18 cellular contexts compared by ENCODE assay signal in the genomic region with DNA sequence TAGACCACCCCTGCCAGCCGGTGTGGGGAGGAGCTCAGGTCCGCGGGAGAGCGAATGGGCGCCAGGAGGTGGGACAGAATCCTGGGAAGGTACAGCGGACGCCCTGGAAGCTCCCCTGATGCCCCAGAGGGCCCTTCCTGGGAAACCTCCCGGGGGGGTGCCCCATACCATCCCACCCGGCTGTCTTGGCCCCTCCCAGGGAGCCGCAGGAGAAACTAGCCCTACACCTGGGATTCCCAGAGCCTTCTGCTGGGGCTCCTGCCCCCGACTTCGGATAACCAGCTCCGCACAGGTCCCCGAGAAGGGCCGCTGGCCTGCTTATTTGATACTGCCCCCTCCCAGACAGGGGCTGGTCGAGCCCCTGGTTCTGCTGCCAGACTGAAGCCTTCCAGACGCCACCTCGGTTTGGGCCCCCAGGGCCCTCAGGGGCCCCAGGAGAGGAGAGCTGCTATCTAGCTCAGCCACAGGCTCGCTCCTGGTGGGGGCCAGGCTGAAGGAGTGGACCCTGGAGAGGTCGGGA. TPM values are rescaled to one million over a fixed set of nuclear protein-coding genes. Genes with fewer than 3 reads are reported as not detected.
DNase-seq lines count a peak whose midpoint lies in the region; ATAC-seq and TF ChIP-seq lines count a peak whose summit lies in the region.
"Had no signal": no experiment of that assay in that cellular context is flagged by ENCODE, and none has a peak within 500 bp of the region (broad histone marks: within the 10 kb centered on the region; RNA-seq: fewer than 3 reads in every experiment).

No MANE protein-coding gene starts in this region.

- DNase-seq in NCI-H82 (lab: John Stamatoyannopoulos, UW) (peak; percentile 52), NCI-H82 treated with DMSO at 0.1 percent for 48 hours (lab: John Stamatoyannopoulos, UW; ENCODE audit: unreplicated experiment) (no peak), T-helper 17 cell (no peak), hepatocyte (ENCODE audit: low spot score) (no peak), smooth muscle cell (lab: John Stamatoyannopoulos, UW; ENCODE audit: unreplicated experiment) (no peak), NCI-H1092 (lab: John Stamatoyannopoulos, UW) (no peak), dorsolateral prefrontal cortex (no peak)
- no peak for DNase-seq in NK-92 treated with Interleukin-12 subunit alpha and Interleukin-12 subunit beta, amount 100 ng/mL, for 24 hours (lab: John Stamatoyannopoulos, UW)
- DNase-seq: activated CD4-positive, alpha-beta T cell treated with anti-CD3 and anti-CD28 coated beads, Interleukin-2, amount 50 U/mL, for 1 hour; GDM1; KG1; NCI-H226; occipital lobe; stimulated activated CD4-positive, alpha-beta T cell treated with anti-CD3 and anti-CD28 coated beads, Interleukin-4, amount 100 ng/mL, for 1 hour; tibial artery had no signal

- H3K4me3 ChIP-seq in hepatocyte: no peak overlapping the region
- H3K4me3 ChIP-seq in smooth muscle cell: peak overlapping the region; percentile 62
- peak overlapping the region in 4 of 59 donors; percentile 68 to 75 (median 71) for H3K4me3 ChIP-seq in dorsolateral prefrontal cortex
- H3K4me3 ChIP-seq: body of pancreas had no signal

- TF ChIP-seq CTCF in hepatocyte (IDR thresholded peaks at IDR 0.05; ENCODE audit: poor library complexity) (no peak), smooth muscle cell (IDR thresholded peaks at IDR 0.05; ENCODE audit: borderline replicate concordance, insufficient read depth, poor library complexity, severe bottlenecking) (no peak), dorsolateral prefrontal cortex (IDR thresholded peaks at IDR 0.05 in 54 of 56, conservative IDR thresholded peaks at IDR 0.05 in 2 of 56; ENCODE audit: low read depth in 1 of 56, partially characterized antibody in 56 of 56) (no peak)

- peaks cover 2% of the 10 kb centered on the region for H3K36me3 Mint-ChIP-seq in T-helper 17 cell (ENCODE audit: low read depth)

- peak overlapping the region; percentile 95 for H3K27ac ChIP-seq in hepatocyte
- H3K27ac ChIP-seq in smooth muscle cell (ENCODE audit: low read depth): no peak overlapping the region
- H3K27ac ChIP-seq in dorsolateral prefrontal cortex: no peak overlapping the region
- H3K27ac ChIP-seq: body of pancreas, tibial artery had no signal

- H3K4me2 ChIP-seq in hepatocyte (peak overlapping the region; percentile 100), smooth muscle cell (peak overlapping the region; percentile 100)

- ATAC-seq in T-helper 17 cell: no peak
- ATAC-seq: body of pancreas, esophagus mucosa, Right ventricle myocardium inferior had no signal

- WGBS in hepatocyte (ENCODE audit: low lambda C conversion rate, missing lambda C conversion rate): 12% methylated on average over 20 of the region's 20 CpGs
- WGBS in smooth muscle cell (ENCODE audit: low lambda C conversion rate): 8% methylated on average over 20 of the region's 20 CpGs

- H3K4me1 ChIP-seq in hepatocyte (ENCODE audit: insufficient read depth) (peaks cover 68% of the 10 kb centered on the region), smooth muscle cell (ENCODE audit: low read depth) (peaks cover 42% of the 10 kb centered on the region)

- H3K9ac ChIP-seq in smooth muscle cell (ENCODE audit: low read depth): no peak overlapping the region

- intact Hi-C loops in dorsolateral prefrontal cortex (cut with DNase I): loop anchor here (5.0 kb wide), 4 partner anchors 35 to 130 kb away; a partner anchor contains a TSS

- peaks cover 24% of the 10 kb centered on the region for H3K4me1 Mint-ChIP-seq in T-helper 17 cell

- H4K20me1 ChIP-seq in hepatocyte (ENCODE audit: insufficient read depth, poor library complexity, severe bottlenecking) (peaks cover 15% of the 10 kb centered on the region), smooth muscle cell (ENCODE audit: low read depth) (peaks cover 14% of the 10 kb centered on the region)

- peak overlapping the region; percentile 80 for H3K4me3 Mint-ChIP-seq in T-helper 17 cell

- H3K27me3 ChIP-seq in hepatocyte: peaks cover 37% of the 10 kb centered on the region
- H3K27me3 ChIP-seq in smooth muscle cell (ENCODE audit: low read depth): peaks cover 32% of the 10 kb centered on the region
- peaks cover 14 to 65% (median 43%) of the 10 kb centered on the region in 45 donors for H3K27me3 ChIP-seq in dorsolateral prefrontal cortex

- H3K27ac Mint-ChIP-seq in T-helper 17 cell: peak overlapping the region; percentile 51

- peaks cover 24% of the 10 kb centered on the region for H3F3A ChIP-seq in smooth muscle cell (ENCODE audit: low read depth)

- H2AFZ ChIP-seq in hepatocyte (no peak overlapping the region), smooth muscle cell (ENCODE audit: low read depth) (no peak overlapping the region)

- H3K79me2 ChIP-seq in hepatocyte: peaks cover 13% of the 10 kb centered on the region
- peaks cover 11% of the 10 kb centered on the region for H3K79me2 ChIP-seq in smooth muscle cell (ENCODE audit: low read depth)

- H3K36me3 ChIP-seq in hepatocyte (replicated peaks; ENCODE audit: insufficient read depth, low read depth) (no peaks in the 10 kb centered on the region), smooth muscle cell (ENCODE audit: low read depth) (no peaks in the 10 kb centered on the region)
- H3K36me3 ChIP-seq: tibial artery had no signal

- H3K9me3 ChIP-seq in T-helper 17 cell (ENCODE audit: control insufficient read depth, low read length, poor library complexity, severe bottlenecking) (no peaks in the 10 kb centered on the region), hepatocyte (ENCODE audit: low read depth) (no peaks in the 10 kb centered on the region), smooth muscle cell (replicated peaks; ENCODE audit: low read depth) (no peaks in the 10 kb centered on the region)
- H3K9me3 ChIP-seq: body of pancreas, tibial artery had no signal

- peaks cover 26% of the 10 kb centered on the region for H3K27me3 Mint-ChIP-seq in T-helper 17 cell

- H3K9me2 ChIP-seq in hepatocyte (replicated peaks; ENCODE audit: insufficient read depth): no peaks in the 10 kb centered on the region

RNA-seq across cellular contexts. Expression of a gene that starts 3.0 kb away (rescaled TPM):
- total RNA-seq in T-helper 17 cell: 100 to 1,000 TPM; 103 to 110 TPM
- total RNA-seq in hepatocyte: 49.6 and 56.1 TPM in 2 replicates
- 74.3 and 86.7 TPM in 2 replicates for polyA plus RNA-seq in hepatocyte
- total RNA-seq in smooth muscle cell: 17.3 and 17.4 TPM in 2 replicates
- polyA plus RNA-seq in smooth muscle cell: 44.6 and 47.2 TPM in 2 replicates
- total RNA-seq in dorsolateral prefrontal cortex: 10 to 100 TPM; 26.4 to 54.9 (median 35.9) TPM

RNA-seq across cellular contexts. Expression of a gene that starts 45.3 kb away (rescaled TPM):
- total RNA-seq in T-helper 17 cell (1 to 10 TPM; 2.5 to 3.6 TPM), hepatocyte (4.3 and 8.6 TPM in 2 replicates), smooth muscle cell (1.9 and 2.6 TPM in 2 replicates), dorsolateral prefrontal cortex (10 to 100 TPM in 2 of 120 experiments, 1 to 10 TPM in 118; 1.5 to 10.3 (median 5.0) TPM)
- polyA plus RNA-seq in hepatocyte (6.5 and 8.3 TPM in 2 replicates), smooth muscle cell (4.3 and 9.0 TPM in 2 replicates)
